Comparison of ENCODE assay signal across 8 cellular contexts in genomic region chr3:114057011-114057347, GRCh38. TPM values are rescaled to one million over a fixed set of nuclear protein-coding genes. Genes with fewer than 3 reads are reported as not detected.
DNase-seq lines count a peak whose midpoint lies in the region; ATAC-seq and TF ChIP-seq lines count a peak whose summit lies in the region.

No MANE protein-coding gene starts in this region.

- H3K27ac ChIP-seq in SK-N-MC (peak overlapping the region; percentile 51; the same call in 1 of the 2 replicates), right atrium auricular region (peak overlapping the region; percentile 81 to 83)

- peak overlapping the region; percentile 91 for H3K27ac Mint-ChIP-seq in stimulated activated effector memory CD8-positive, alpha-beta T cell treated with anti-CD3 and anti-CD28 coated beads, Interleukin-12 subunit alpha, Interleukin-12 subunit beta, amount 100 ng/mL, for 72 hours

- H3K4me1 ChIP-seq in right atrium auricular region, result peaks cover 0 to 19% of the 10 kb centered on the region in 2 donors

- no peak for TF ChIP-seq CTCF in right atrium auricular region (IDR thresholded peaks at IDR 0.05)

- peaks cover 6% of the 10 kb centered on the region; the same call in 1 of the 2 replicates for H3K36me3 ChIP-seq in SK-N-MC (ENCODE audit: insufficient read depth, low read length)
- no peaks in the 10 kb centered on the region for H3K36me3 ChIP-seq in right atrium auricular region

- peak overlapping the region; percentile 97 for H3K4me3 ChIP-seq in SK-N-MC
- peak overlapping the region; percentile 69 to 72 for H3K4me3 ChIP-seq in right atrium auricular region

- no peaks in the 10 kb centered on the region for H3K9me3 Mint-ChIP-seq in stimulated activated effector memory CD8-positive, alpha-beta T cell treated with anti-CD3 and anti-CD28 coated beads, Interleukin-12 subunit alpha, Interleukin-12 subunit beta, amount 100 ng/mL, for 72 hours

- DNase-seq in SK-N-MC (ENCODE audit: low read depth, low spot score), result no peak
- DNase-seq in right atrium auricular region (ENCODE audit: low spot score), result no peak
- DNase-seq in stimulated activated effector memory CD8-positive, alpha-beta T cell treated with anti-CD3 and anti-CD28 coated beads, Interleukin-12 subunit alpha, Interleukin-12 subunit beta, amount 100 ng/mL, for 72 hours (ENCODE audit: low spot score in 2 of 2), result no peak
- DNase-seq in inferior parietal cortex (ENCODE audit: extremely low spot score), result no peak
- no peak for DNase-seq in NCI-H1694 treated with DMSO at 0.1 percent for 48 hours (lab: John Stamatoyannopoulos, UW)

- H3K4me3 Mint-ChIP-seq in stimulated activated effector memory CD8-positive, alpha-beta T cell treated with anti-CD3 and anti-CD28 coated beads, Interleukin-12 subunit alpha, Interleukin-12 subunit beta, amount 100 ng/mL, for 72 hours, result peak overlapping the region; percentile 83

- H3K9me3 ChIP-seq in SK-N-MC (ENCODE audit: low read depth, low read length) (no peaks in the 10 kb centered on the region), right atrium auricular region (no peaks in the 10 kb centered on the region)

- no peaks in the 10 kb centered on the region for H3K27me3 ChIP-seq in right atrium auricular region

- peak overlapping the region; percentile 86 for H3K9ac ChIP-seq in SK-N-MC (ENCODE audit: insufficient read length)

- ATAC-seq in GM18498 (IDR thresholded peaks at IDR 0.05; ENCODE audit: unreplicated experiment), result peak; percentile 11
- peak; percentile 2 for ATAC-seq in HG02588 (IDR thresholded peaks at IDR 0.05; ENCODE audit: unreplicated experiment)
- ATAC-seq in stimulated activated effector memory CD8-positive, alpha-beta T cell treated with anti-CD3 and anti-CD28 coated beads, Interleukin-12 subunit alpha, Interleukin-12 subunit beta, amount 100 ng/mL, for 72 hours, result peak; percentile 2
- ATAC-seq in HG03097 (IDR thresholded peaks at IDR 0.05; ENCODE audit: low FRiP score, unreplicated experiment), result no peak

- peaks cover 33% of the 10 kb centered on the region for H3K4me1 Mint-ChIP-seq in stimulated activated effector memory CD8-positive, alpha-beta T cell treated with anti-CD3 and anti-CD28 coated beads, Interleukin-12 subunit alpha, Interleukin-12 subunit beta, amount 100 ng/mL, for 72 hours

- H3K36me3 Mint-ChIP-seq in stimulated activated effector memory CD8-positive, alpha-beta T cell treated with anti-CD3 and anti-CD28 coated beads, Interleukin-12 subunit alpha, Interleukin-12 subunit beta, amount 100 ng/mL, for 72 hours, result peaks cover 14% of the 10 kb centered on the region

RNA-seq across cellular contexts. Expression of gene QTRT2, which starts 0.4 kb away (rescaled TPM):
- total RNA-seq in right atrium auricular region, result 1 to 10 TPM; 4.9 to 5.6 TPM

RNA-seq across cellular contexts. Expression of gene CCDC191, which starts 0.7 kb away (rescaled TPM):
- total RNA-seq in right atrium auricular region, result 1 to 10 TPM in 1 of 2 donors, under 1 TPM in 1; 0.75 to 1.3 TPM
